Comparison of ENCODE assay signal across 8 cellular contexts in genomic region chr2:99335911-99336779, GRCh38. TPM values are rescaled to one million over a fixed set of nuclear protein-coding genes. Genes with fewer than 3 reads are reported as not detected.
DNase-seq lines count a peak whose midpoint lies in the region; ATAC-seq and TF ChIP-seq lines count a peak whose summit lies in the region.

Gene TXNDC9 (minus strand): TSS chr2:99336333. CDS start chr2:99333210, 3,123 bp downstream.

- no peak within 1 kb of the TSS for H3K4me3 Mint-ChIP-seq in activated naive CD4-positive, alpha-beta T cell treated with anti-CD3 and anti-CD28 coated beads, Interleukin-2, amount 10 ng/mL, durations not matched to agents 7 days and 5 days

- H3K9me3 Mint-ChIP-seq in activated naive CD4-positive, alpha-beta T cell treated with anti-CD3 and anti-CD28 coated beads, Interleukin-2, amount 10 ng/mL, durations not matched to agents 7 days and 5 days, result no peaks in the 10 kb centered on the region

- H3K36me3 Mint-ChIP-seq in activated naive CD4-positive, alpha-beta T cell treated with anti-CD3 and anti-CD28 coated beads, Interleukin-2, amount 10 ng/mL, durations not matched to agents 7 days and 5 days, result peaks cover 21% of the 10 kb centered on the region

- peak within 1 kb of the TSS; percentile 90 for H3K9ac ChIP-seq in SK-N-MC (ENCODE audit: insufficient read length)

- 0% methylated on average over 36 to 59 of the region's 59 CpGs for WGBS in testis, 2 donors

- peaks cover 23% of the 10 kb centered on the region for H3K36me3 ChIP-seq in SK-N-MC (ENCODE audit: insufficient read depth, low read length)
- H3K36me3 ChIP-seq in testis (ENCODE audit: low read depth, missing control alignments), result no peaks in the 10 kb centered on the region

- peak within 1 kb of the TSS; percentile 85 for H3K27ac ChIP-seq in SK-N-MC
- peak within 1 kb of the TSS; percentile 87 to 90 for H3K27ac ChIP-seq in testis

- peak; percentile 68 for ATAC-seq in HG02588 (IDR thresholded peaks at IDR 0.05; ENCODE audit: unreplicated experiment)
- peak; percentile 97 for ATAC-seq in omental fat pad (ENCODE audit: low FRiP score)

- peak; percentile 14 for TF ChIP-seq POLR2A in testis (IDR thresholded peaks at IDR 0.05)

- intact Hi-C loops in testis (cut with DNase I; ENCODE audit: low total_unique reads), result loop anchor here (5.0 to 10.0 kb wide), 3 partner anchors 151 to 1229 kb away; partner anchors contain the start of genes MITD1, MRPL30 and PDCL3

- no peaks in the 10 kb centered on the region for H3K27me3 Mint-ChIP-seq in activated naive CD4-positive, alpha-beta T cell treated with anti-CD3 and anti-CD28 coated beads, Interleukin-2, amount 10 ng/mL, durations not matched to agents 7 days and 5 days

- peaks cover 19% of the 10 kb centered on the region for H3K4me1 ChIP-seq in testis

- TF ChIP-seq CTCF in omental fat pad (IDR thresholded peaks at IDR 0.05) (no peak), testis (IDR thresholded peaks at IDR 0.05) (peak in 1 of 3 experiments; percentile 17)

- H3K4me3 ChIP-seq in GM08714 (ENCODE audit: low read length) (peak within 1 kb of the TSS; percentile 90), SK-N-MC (peak within 1 kb of the TSS; percentile 90), testis (peak within 1 kb of the TSS; percentile 74 to 98)

- no peaks in the 10 kb centered on the region for H3K9me3 ChIP-seq in SK-N-MC (ENCODE audit: low read depth, low read length)
- H3K9me3 ChIP-seq in testis, result no peaks in the 10 kb centered on the region

- DNase-seq in NCI-H1048 (lab: John Stamatoyannopoulos, UW) (peak; percentile 98), SK-N-MC (ENCODE audit: low read depth, low spot score) (peak; percentile 98), glomerular endothelial cell (ENCODE audit: extremely low read depth, low read depth, low spot score) (peak; percentile 100), omental fat pad (ENCODE audit: low spot score) (peak; percentile 93), testis (peak; percentile 100)
- peak; percentile 98 for DNase-seq in activated naive CD4-positive, alpha-beta T cell treated with anti-CD3 and anti-CD28 coated beads, Interleukin-2, amount 10 ng/mL, durations not matched to agents 7 days and 5 days

- H3K27ac Mint-ChIP-seq in activated naive CD4-positive, alpha-beta T cell treated with anti-CD3 and anti-CD28 coated beads, Interleukin-2, amount 10 ng/mL, durations not matched to agents 7 days and 5 days, result no peak within 1 kb of the TSS

- peaks cover 34% of the 10 kb centered on the region for H3K4me1 Mint-ChIP-seq in activated naive CD4-positive, alpha-beta T cell treated with anti-CD3 and anti-CD28 coated beads, Interleukin-2, amount 10 ng/mL, durations not matched to agents 7 days and 5 days

- H3K27me3 ChIP-seq in testis, result no peaks in the 10 kb centered on the region

- CTCF ChIA-PET in activated naive CD4-positive, alpha-beta T cell treated with anti-CD3 and anti-CD28 coated beads, Interleukin-2, amount 10 ng/mL, durations not matched to agents 7 days and 5 days (lab: Charles Lee), result interaction anchor here (1.1 to 1.7 kb wide), 4 partner anchors 12 to 180 kb away, joined by 3 to 5 read pairs (median 4); no protein-coding TSS in a partner anchor

RNA-seq across cellular contexts. Expression of gene TXNDC9, which starts in this region (rescaled TPM):
- total RNA-seq in glomerular endothelial cell, result 75.1 and 100 TPM in 2 replicates
- total RNA-seq in omental fat pad, result 10 to 100 TPM; 27.6 to 46.5 (median 35.4) TPM
- 10 to 100 TPM; 31.5 to 38.4 TPM for total RNA-seq in testis
- polyA plus RNA-seq in testis (ENCODE audit: insufficient read depth, low read depth, low replicate concordance), result 29.2 TPM

Comparison
In these comparisons a context has a peak if more than half of its experiments do, and no peak if none do; other contexts are left out.
1. Peak in every context shown above with its lines: DNase-seq, ATAC-seq, H3K4me3 ChIP-seq and H3K27ac ChIP-seq.